In genomic region chr1:56202743-56203142, GRCh38 we compare ENCODE assay signal across 18 cellular contexts.
"Had no signal": no experiment of that assay in that cellular context is flagged by ENCODE, and none has a peak within 500 bp of the region (broad histone marks: within the 10 kb centered on the region; RNA-seq: fewer than 3 reads in every experiment).

No MANE protein-coding gene starts in this region.

- H3K4me1 ChIP-seq: transverse colon had no signal

- H3K4me3 ChIP-seq: adrenal gland, cardiac muscle cell, transverse colon had no signal

- H3K27ac ChIP-seq: adrenal gland, cardiac muscle cell, transverse colon, VCaP had no signal

- FAIRE-seq: frontal cortex, urothelium cell line had no signal

- ATAC-seq: activated CD4-positive, CD25-positive, alpha-beta regulatory T cell treated with anti-CD3 and anti-CD28 coated beads, Interleukin-2, amount 50 U/mL, for 24 hours; activated naive CD4-positive, alpha-beta T cell treated with anti-CD3 and anti-CD28 coated beads, Interleukin-2, amount 50 U/mL, for 72 hours; stimulated activated naive B cell treated with anti-CD40 and anti-IgM and Interleukin-4, amounts not matched to agents 10 μg/mL and 1 μg/mL and 100 μg/mL, for 72 hours; T-cell had no signal

- DNase-seq: activated T-cell treated with anti-CD3 and anti-CD28 coated beads, Interleukin-2, amount 50 U/mL, for 1 hour; cortex of kidney; glutamatergic neuron; hippocampal formation; mesendoderm; naive B cell; stimulated activated CD4-positive, alpha-beta T cell treated with anti-CD3 and anti-CD28 coated beads, Interleukin-2, amount 100 ng/mL, for 48 hours; stimulated activated CD8-positive, alpha-beta memory T cell treated with anti-CD3 and anti-CD28 coated beads, Interleukin-4, amount 100 ng/mL, for 48 hours; stimulated activated naive B cell treated with anti-CD40 and anti-IgM and Interleukin-4, amounts not matched to agents 10 μg/mL and 1 μg/mL and 100 μg/mL, for 72 hours; T-cell; transverse colon had no signal

- H3K27me3 ChIP-seq: adrenal gland, cardiac muscle cell, transverse colon had no signal

- H3K36me3 ChIP-seq: adrenal gland, cardiac muscle cell, transverse colon had no signal
